In genomic region chr17:38440614-38441397, GRCh38 we compare ENCODE assay signal across 1 cellular context.
TF ChIP-seq lines count a peak whose summit lies in the region.

No MANE protein-coding gene starts in this region.

TF ChIP-seq in WTC11, 78 proteins besides CTCF, POLR2A, EP300 and RAD21 (continued from another document):
- TF ChIP-seq MLX (CRISPR knock-in tag; IDR thresholded peaks at IDR 0.05) (no peak), ATF2 (CRISPR knock-in tag; IDR thresholded peaks at IDR 0.05; ENCODE audit: borderline replicate concordance, low read depth) (no peak), FOXP4 (CRISPR knock-in tag; IDR thresholded peaks at IDR 0.05) (no peak), MAX (CRISPR knock-in tag; IDR thresholded peaks at IDR 0.05) (no peak), NFATC4 (CRISPR knock-in tag; IDR thresholded peaks at IDR 0.05) (no peak), E2F1 (CRISPR knock-in tag; IDR thresholded peaks at IDR 0.05) (no peak), ZNF423 (CRISPR knock-in tag; IDR thresholded peaks at IDR 0.05) (peak; percentile 86)
TF ChIP-seq in WTC11: peak in this region for 4.
